9 cellular contexts compared by ENCODE assay signal in the genomic region with DNA sequence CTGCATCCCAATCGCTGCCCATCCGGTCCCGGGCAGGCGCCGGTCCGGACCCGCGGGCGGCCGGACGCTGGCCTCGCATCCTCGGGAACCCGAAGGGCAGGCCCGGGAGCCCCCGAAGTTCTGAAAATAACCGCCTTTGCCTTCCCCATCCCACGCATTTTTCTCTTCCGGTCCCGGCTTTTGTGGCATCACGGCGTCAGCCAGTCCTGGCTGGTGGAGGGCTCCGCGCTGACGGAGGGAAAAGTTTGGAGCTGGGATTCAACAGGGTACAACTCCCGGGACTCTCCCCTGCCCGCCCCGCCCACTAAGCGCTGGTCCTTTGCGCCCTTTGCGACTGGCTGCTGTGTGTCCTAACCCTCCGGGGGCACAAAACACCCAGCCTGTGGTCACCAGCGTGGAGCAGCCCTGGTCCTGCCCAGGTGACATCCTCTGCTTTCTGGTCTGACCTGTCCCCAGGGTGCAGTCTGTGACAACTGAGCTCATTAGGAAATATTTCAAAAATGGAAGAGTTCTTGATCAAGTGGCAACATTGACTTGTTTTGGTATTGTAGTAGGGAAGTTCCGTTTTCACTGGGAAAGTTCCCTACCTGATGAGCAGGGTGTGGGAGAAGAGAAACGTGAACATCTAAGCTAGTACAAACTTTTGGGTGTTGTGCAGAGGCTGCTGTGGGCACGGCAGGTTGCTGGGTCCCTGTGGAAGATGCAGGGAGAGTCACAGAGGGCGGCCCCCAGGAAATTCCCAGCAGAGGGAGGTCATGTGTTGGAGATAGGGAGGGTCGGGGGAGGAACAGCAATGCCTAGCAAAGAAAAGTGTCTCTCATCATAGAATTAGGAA. TPM values are rescaled to one million over a fixed set of nuclear protein-coding genes. Genes with fewer than 3 reads are reported as not detected.
A peak's percentile ranks its signal among the peaks of the same experiment; 100 is the strongest.
DNase-seq lines count a peak whose midpoint lies in the region; TF ChIP-seq lines count a peak whose summit lies in the region.
"Had no signal": no experiment of that assay in that cellular context is flagged by ENCODE, and none has a peak within 500 bp of the region (broad histone marks: within the 10 kb centered on the region; RNA-seq: fewer than 3 reads in every experiment).

No MANE protein-coding gene starts in this region.

- H3K9me3 ChIP-seq in endocrine pancreas (ENCODE audit: control insufficient read depth, low read length) (no peaks in the 10 kb centered on the region), mucosa of stomach (ENCODE audit: control insufficient read depth, low read length) (no peaks in the 10 kb centered on the region), vagina (no peaks in the 10 kb centered on the region)

- intact Hi-C loops in vagina (cut with DNase I), result no loop called here

- H3K27me3 ChIP-seq in endocrine pancreas (ENCODE audit: control insufficient read depth, insufficient read depth, low read length) (no peaks in the 10 kb centered on the region), mucosa of stomach (ENCODE audit: control insufficient read depth, insufficient read depth, low read length) (peaks cover 24% of the 10 kb centered on the region), vagina (no peaks in the 10 kb centered on the region)

- TF ChIP-seq CTCF in GM10248 (IDR thresholded peaks at IDR 0.05; ENCODE audit: control extremely low read depth, extremely low read depth, low read depth, missing control alignments), result no peak
- TF ChIP-seq CTCF in vagina (IDR thresholded peaks at IDR 0.05), result no peak

- peak overlapping the region; percentile 48 for H3K27ac ChIP-seq in vagina

- H3K4me1 ChIP-seq in endocrine pancreas (ENCODE audit: control insufficient read depth, insufficient read depth, low read length), result peaks cover 9% of the 10 kb centered on the region
- H3K4me1 ChIP-seq in mucosa of stomach (ENCODE audit: control insufficient read depth, insufficient read depth, low read length), result no peaks in the 10 kb centered on the region
- peaks cover 13% of the 10 kb centered on the region for H3K4me1 ChIP-seq in vagina

- H3K4me3 ChIP-seq in endocrine pancreas (ENCODE audit: control insufficient read depth, insufficient read depth, low read length) (peak overlapping the region; percentile 71), mucosa of stomach (ENCODE audit: low read length) (no peak overlapping the region), vagina (peak overlapping the region; percentile 50 to 65)

- H3K36me3 ChIP-seq in endocrine pancreas (ENCODE audit: control insufficient read depth, insufficient read depth, low read length) (no peaks in the 10 kb centered on the region), mucosa of stomach (ENCODE audit: control insufficient read depth, insufficient read depth, low read length) (no peaks in the 10 kb centered on the region), vagina (no peaks in the 10 kb centered on the region)

- no peak for TF ChIP-seq POLR2A in vagina (IDR thresholded peaks at IDR 0.05)

- H3K9ac ChIP-seq in endocrine pancreas (ENCODE audit: control insufficient read depth, insufficient read depth, low read length), result peak overlapping the region; percentile 30
- peak overlapping the region; percentile 41 for H3K9ac ChIP-seq in mucosa of stomach (ENCODE audit: low read length)

- CTCF ChIA-PET in GM10248 (lab: Yijun Ruan, JAX), result interaction anchor here (0.8 to 1.0 kb wide), 2 partner anchors 16 to 861 kb away, joined by 3 read pairs; no protein-coding TSS in a partner anchor

- POLR2A ChIA-PET in GM10248 (lab: Yijun Ruan, JAX), result no interaction called here

- DNase-seq in GM10248 (ENCODE audit: extremely low spot score) (peak; percentile 31), NCI-H345 (lab: John Stamatoyannopoulos, UW) (peak; percentile 5), vagina (ENCODE audit: extremely low spot score in 2 of 2) (no peak), NOMO-1 treated with DMSO at 0.1 percent for 48 hours (lab: John Stamatoyannopoulos, UW; ENCODE audit: unreplicated experiment) (no peak), HCEC 1CT (no peak)
- DNase-seq in effector CD8-positive, alpha-beta T cell (lab: John Stamatoyannopoulos, UW), result no peak

RNA-seq across cellular contexts. Expression of a gene that starts 0.8 kb away (rescaled TPM):
- 8.1 TPM for total RNA-seq in vagina
- total RNA-seq: T-helper 1 cell treated with Interleukin-12 subunit alpha and Interleukin-12 subunit beta and Interleukin-4 antibody, amounts not matched to agents 30 ng/mL and 1 ng/mL, for 36 hours had no signal

Comparison
In these comparisons a context has a peak if more than half of its experiments do, and no peak if none do; other contexts are left out.
1. DNase-seq: peak in GM10248 (single experiment) and NCI-H345 (single experiment); none in vagina (0 of 2), NOMO-1 treated with DMSO at 0.1 percent for 48 hours (single experiment), HCEC 1CT (single experiment) and effector CD8-positive, alpha-beta T cell (single experiment).